Comparison of ENCODE assay signal across 19 cellular contexts in the genomic region with DNA sequence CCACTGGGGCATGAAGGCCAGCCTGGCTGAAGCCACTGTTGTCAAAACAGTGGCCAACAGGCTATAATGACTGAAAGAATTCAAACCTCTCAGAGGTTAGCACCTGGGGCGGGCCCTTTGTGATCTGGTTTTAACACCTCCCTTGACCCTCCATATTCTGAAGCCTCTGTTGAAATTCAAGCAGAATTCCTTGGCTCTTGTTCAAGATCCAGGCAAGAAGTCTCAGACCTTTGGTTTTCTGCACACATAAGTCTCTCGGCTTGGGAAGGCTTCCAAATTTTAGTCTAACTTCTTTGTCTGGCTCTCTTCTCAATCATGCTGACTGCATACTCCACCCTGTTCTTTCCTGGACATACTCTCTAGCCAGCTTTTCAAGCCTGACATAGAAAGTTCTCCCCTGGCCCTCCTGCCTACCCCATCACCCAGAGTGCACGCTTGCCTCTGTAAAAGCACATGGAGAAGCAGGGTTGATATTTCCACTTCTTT.
DNase-seq lines count a peak whose midpoint lies in the region; ATAC-seq and TF ChIP-seq lines count a peak whose summit lies in the region.
"Had no signal": no experiment of that assay in that cellular context is flagged by ENCODE, and none has a peak within 500 bp of the region (broad histone marks: within the 10 kb centered on the region; RNA-seq: fewer than 3 reads in every experiment).

No MANE protein-coding gene starts in this region.

- H3K23ac ChIP-seq in trophoblast cell (ENCODE audit: low read length) = no peak overlapping the region

- peak overlapping the region; percentile 28 for H3K4ac ChIP-seq in trophoblast cell (ENCODE audit: low read depth, low read length)

- H3K9ac ChIP-seq in trophoblast cell (ENCODE audit: low read length) = no peak overlapping the region
- H3K9ac ChIP-seq: neural progenitor cell had no signal

- TF ChIP-seq POLR2A in gastroesophageal sphincter (IDR thresholded peaks at IDR 0.05) = no peak

- no peak for TF ChIP-seq CTCF in astrocyte of the spinal cord (IDR thresholded peaks at IDR 0.05; ENCODE audit: low read depth, low read length)
- TF ChIP-seq CTCF in gastroesophageal sphincter (IDR thresholded peaks at IDR 0.05) = no peak

- no peak overlapping the region for H2AK5ac ChIP-seq in trophoblast cell (ENCODE audit: low read length)

- in situ Hi-C loops in astrocyte of the spinal cord (cut with HindIII; ENCODE audit: low sequenced_read_pairs) = no loop called here

- peak; percentile 43 for DNase-seq in EH (ENCODE audit: low read depth)
- DNase-seq in astrocyte of the spinal cord (ENCODE audit: low read depth, low spot score) = peak; percentile 36
- no peak for DNase-seq in right cardiac atrium
- peak; percentile 93 to 94 for DNase-seq in trophoblast cell
- no peak for DNase-seq in H7
- DNase-seq: activated CD4-positive, alpha-beta memory T cell treated with anti-CD3 and anti-CD28 coated beads for 36 hours; activated T-cell treated with anti-CD3 and anti-CD28 coated beads, Interleukin-2, amount 50 U/mL, for 1 hour; AML-193; EL; NCI-H2029 treated with DMSO at 0.1 percent for 48 hours; NCI-H524; SIG-M5; stimulated activated naive B cell treated with anti-CD40 and anti-IgM and Interleukin-4, amounts not matched to agents 10 μg/mL and 1 μg/mL and 100 μg/mL, for 72 hours; T-helper 2 cell had no signal

- H3K4me1 ChIP-seq in right cardiac atrium (ENCODE audit: control insufficient read depth, insufficient read depth, low read length) = peaks cover 5% of the 10 kb centered on the region
- H3K4me1 ChIP-seq in trophoblast cell (ENCODE audit: control insufficient read depth in 1 of 2, insufficient read depth in 2 of 2, low read length in 2 of 2) = no peaks in the 10 kb centered on the region
- H3K4me1 ChIP-seq in gastroesophageal sphincter = peaks cover 10 to 72% (median 16%) of the 10 kb centered on the region in 3 donors

- no peak overlapping the region for H2BK120ac ChIP-seq in trophoblast cell (ENCODE audit: insufficient read depth, low read length, poor library complexity)

- H3K27me3 ChIP-seq in right cardiac atrium (ENCODE audit: control insufficient read depth, insufficient read depth) (no peaks in the 10 kb centered on the region), trophoblast cell (ENCODE audit: insufficient read depth, low read length) (no peaks in the 10 kb centered on the region), gastroesophageal sphincter (no peaks in the 10 kb centered on the region), H7 (ENCODE audit: control insufficient read depth, insufficient read depth, low read length) (no peaks in the 10 kb centered on the region)
- H3K27me3 ChIP-seq: neural progenitor cell had no signal

- no peaks in the 10 kb centered on the region for H3K9me3 ChIP-seq in right cardiac atrium (ENCODE audit: control insufficient read depth, low read length)
- no peaks in the 10 kb centered on the region for H3K9me3 ChIP-seq in trophoblast cell (ENCODE audit: insufficient read depth, low read depth, low read length)
- no peaks in the 10 kb centered on the region for H3K9me3 ChIP-seq in gastroesophageal sphincter

- H3K14ac ChIP-seq in trophoblast cell (ENCODE audit: low read length) = no peak overlapping the region

- intact Hi-C loops in right cardiac atrium (cut with DNase I) = no loop called here

- no peak overlapping the region for H4K8ac ChIP-seq in trophoblast cell (ENCODE audit: low read depth, low read length)

- H3K79me2 ChIP-seq in trophoblast cell (ENCODE audit: control insufficient read depth, insufficient read depth, low read length, poor library complexity) = no peaks in the 10 kb centered on the region

- no peak overlapping the region for H4K12ac ChIP-seq in trophoblast cell (ENCODE audit: low read depth, low read length)

- TF ChIP-seq EP300 in gastroesophageal sphincter (IDR thresholded peaks at IDR 0.05) = no peak

- H4K91ac ChIP-seq in trophoblast cell (ENCODE audit: low read depth, low read length) = no peak overlapping the region

- H3K27ac ChIP-seq in right cardiac atrium (ENCODE audit: low read length) = no peak overlapping the region
- no peak overlapping the region for H3K27ac ChIP-seq in trophoblast cell (ENCODE audit: low read depth, low read length)
- H3K27ac ChIP-seq in gastroesophageal sphincter = peak overlapping the region in 2 of 4 donors; percentile 12 to 45
- H3K27ac ChIP-seq: HL-60, neural progenitor cell had no signal

- H3K4me3 ChIP-seq in astrocyte of the spinal cord (ENCODE audit: low read depth, low read length) (no peak overlapping the region), right cardiac atrium (ENCODE audit: low read length) (no peak overlapping the region), trophoblast cell (ENCODE audit: low read depth, low read length) (no peak overlapping the region), gastroesophageal sphincter (no peak overlapping the region), H7 (ENCODE audit: insufficient read depth, low read depth, low read length) (no peak overlapping the region)
- H3K4me3 ChIP-seq: neural progenitor cell had no signal

- no peak overlapping the region for H2AFZ ChIP-seq in trophoblast cell (ENCODE audit: insufficient read depth, low read length, poor library complexity)
- H2AFZ ChIP-seq: neural progenitor cell had no signal

- no peaks in the 10 kb centered on the region for H3K79me1 ChIP-seq in trophoblast cell (ENCODE audit: low read length)

- no peak overlapping the region for H3K4me2 ChIP-seq in trophoblast cell (ENCODE audit: low read length)
- H3K4me2 ChIP-seq: neural progenitor cell had no signal

- no peaks in the 10 kb centered on the region for H3K36me3 ChIP-seq in trophoblast cell (ENCODE audit: control insufficient read depth in 1 of 2, insufficient read depth in 2 of 2, low read length in 2 of 2)
- H3K36me3 ChIP-seq in gastroesophageal sphincter = no peaks in the 10 kb centered on the region
- H3K36me3 ChIP-seq in H7 (replicated peaks; ENCODE audit: control insufficient read depth, insufficient read depth, low read length) = no peaks in the 10 kb centered on the region
- H3K36me3 ChIP-seq: neural progenitor cell had no signal

- H3K18ac ChIP-seq in trophoblast cell (ENCODE audit: low read length) = no peak overlapping the region

- no peak overlapping the region for H2BK12ac ChIP-seq in trophoblast cell (ENCODE audit: low read length)

- 57% methylated on average over 3 of the region's 3 CpGs for WGBS in right cardiac atrium
- no CpG with 5 or more reads among the region's 3 CpGs for WGBS in trophoblast cell (ENCODE audit: extremely low coverage, insufficient coverage, insufficient read length)
- 65 to 68% methylated on average over 2 to 3 of the region's 3 CpGs for WGBS in gastroesophageal sphincter (ENCODE audit: low coverage in 1 of 2), 2 donors

- ATAC-seq in right cardiac atrium = peak; percentile 67 to 82
- ATAC-seq in gastroesophageal sphincter = no peak
- no peak for ATAC-seq in HG02973 (IDR thresholded peaks at IDR 0.05; ENCODE audit: unreplicated experiment)
- ATAC-seq: activated naive CD4-positive, alpha-beta T cell treated with anti-CD3 and anti-CD28 coated beads, Interleukin-2, amount 50 U/mL, for 72 hours; stimulated activated naive B cell treated with anti-CD40 and anti-IgM and Interleukin-4, amounts not matched to agents 10 μg/mL and 1 μg/mL and 100 μg/mL, for 72 hours had no signal

- no peak overlapping the region for H2BK5ac ChIP-seq in trophoblast cell (ENCODE audit: low read depth, low read length, poor library complexity)

Comparison
In these comparisons a context has a peak if more than half of its experiments do, and no peak if none do; other contexts are left out.
1. DNase-seq: peak in EH (single experiment), astrocyte of the spinal cord (single experiment) and trophoblast cell (2 of 2); none in right cardiac atrium (0 of 3) and H7 (single experiment).
2. ATAC-seq: peak in right cardiac atrium (2 of 2); none in gastroesophageal sphincter (single experiment) and HG02973 (single experiment).